Comparison of ENCODE assay signal across 22 cellular contexts in genomic region chr1:30338765-30339164, GRCh38.
"Had no signal": no experiment of that assay in that cellular context is flagged by ENCODE, and none has a peak within 500 bp of the region (broad histone marks: within the 10 kb centered on the region; RNA-seq: fewer than 3 reads in every experiment).

No MANE protein-coding gene starts in this region.

- H3K9ac ChIP-seq: SK-N-SH had no signal

- H3K9me3 ChIP-seq: SK-N-SH had no signal

- FAIRE-seq: RCC 7860 had no signal

- DNase-seq: MV-4-11, NCI-H1048, NCI-H1105, NCI-H1417, NCI-H146, NCI-H1694 treated with DMSO at 0.1 percent for 48 hours, NCI-H1930, NCI-H2081, NCI-H2107, NCI-H2171, NCI-H226, NCI-H446, NCI-H510A, NCI-H524 treated with DMSO at 0.1 percent for 48 hours, NCI-H69, NCI-H774, Right ventricle myocardium superior, RPMI8226, SK-N-SH, SW 1271, T-cell had no signal

- H3K4me2 ChIP-seq: SK-N-SH had no signal

- ATAC-seq: T-cell had no signal
